ENCODE assay signal across 13 cellular contexts in genomic region chr5:13985736-13986418, GRCh38. TPM values are rescaled to one million over a fixed set of nuclear protein-coding genes. Genes with fewer than 3 reads are reported as not detected.
A peak's percentile ranks its signal among the peaks of the same experiment; 100 is the strongest.
DNase-seq lines count a peak whose midpoint lies in the region; ATAC-seq and TF ChIP-seq lines count a peak whose summit lies in the region.
"Had no signal": no experiment of that assay in that cellular context is flagged by ENCODE, and none has a peak within 500 bp of the region (broad histone marks: within the 10 kb centered on the region; RNA-seq: fewer than 3 reads in every experiment).

No MANE protein-coding gene starts in this region.

- no peak for ATAC-seq in left ventricle myocardium superior
- ATAC-seq in activated T-cell treated with anti-CD3 and anti-CD28 coated beads, Interleukin-2, amount 50 U/mL, for 72 hours (replicated peaks in 1 of 2), result no peak

- H3K27me3 ChIP-seq in right atrium auricular region, result no peaks in the 10 kb centered on the region

- peak; percentile 54 for DNase-seq in right atrium auricular region (ENCODE audit: low spot score)
- DNase-seq in left ventricle myocardium superior, result no peak
- peak; percentile 84 for DNase-seq in glomerular endothelial cell (ENCODE audit: extremely low read depth, low read depth, low spot score)
- DNase-seq in activated CD4-positive, alpha-beta T cell treated with anti-CD3 and anti-CD28 coated beads for 4 hours, result no peak
- no peak for DNase-seq in activated T-cell treated with anti-CD3 and anti-CD28 coated beads, Interleukin-2, amount 50 U/mL, for 72 hours
- no peak for DNase-seq in activated CD8-positive, alpha-beta memory T cell treated with anti-CD3 and anti-CD28 coated beads for 24 hours
- no peak for DNase-seq in central memory CD4-positive, alpha-beta T cell
- DNase-seq: C1 segment of cervical spinal cord, left ventricle myocardium inferior, NCI-H2081 treated with DMSO at 0.1 percent for 48 hours had no signal

- no peak overlapping the region for H3K27ac Mint-ChIP-seq in activated T-cell treated with anti-CD3 and anti-CD28 coated beads, Interleukin-2, amount 50 U/mL, for 72 hours

- H3K27me3 Mint-ChIP-seq in activated T-cell treated with anti-CD3 and anti-CD28 coated beads, Interleukin-2, amount 50 U/mL, for 72 hours (ENCODE audit: low read depth), result no peaks in the 10 kb centered on the region

- no peaks in the 10 kb centered on the region for H3K36me3 Mint-ChIP-seq in activated T-cell treated with anti-CD3 and anti-CD28 coated beads, Interleukin-2, amount 50 U/mL, for 72 hours (ENCODE audit: insufficient read depth in 2 of 2)

- TF ChIP-seq CTCF in right atrium auricular region (IDR thresholded peaks at IDR 0.05) (no peak), WI38 (IDR thresholded peaks at IDR 0.05; ENCODE audit: low read depth, low read length) (no peak)

- H3K27ac ChIP-seq in right atrium auricular region, result no peak overlapping the region
- H3K27ac ChIP-seq: coronary artery, left ventricle myocardium inferior, skin epidermis had no signal

- no peaks in the 10 kb centered on the region for H3K4me1 ChIP-seq in right atrium auricular region
- H3K4me1 ChIP-seq: left ventricle myocardium inferior had no signal

- no peaks in the 10 kb centered on the region for H3K9me3 ChIP-seq in right atrium auricular region
- H3K9me3 ChIP-seq: left ventricle myocardium inferior had no signal

- H3K9me3 Mint-ChIP-seq in activated T-cell treated with anti-CD3 and anti-CD28 coated beads, Interleukin-2, amount 50 U/mL, for 72 hours, result no peaks in the 10 kb centered on the region

- H3K4me3 Mint-ChIP-seq in activated T-cell treated with anti-CD3 and anti-CD28 coated beads, Interleukin-2, amount 50 U/mL, for 72 hours, result no peak overlapping the region

- H3K4me3 ChIP-seq in right atrium auricular region (no peak overlapping the region), WI38 (ENCODE audit: low read depth, low read length) (peak overlapping the region; percentile 50)
- H3K4me3 ChIP-seq: coronary artery, left ventricle myocardium inferior, skin epidermis had no signal

- no peaks in the 10 kb centered on the region for H3K36me3 ChIP-seq in right atrium auricular region
- H3K36me3 ChIP-seq: left ventricle myocardium inferior had no signal

- intact Hi-C loops in left ventricle myocardium superior (cut with micrococcal nuclease), result no loop called here

- H3K4me1 Mint-ChIP-seq in activated T-cell treated with anti-CD3 and anti-CD28 coated beads, Interleukin-2, amount 50 U/mL, for 72 hours (ENCODE audit: low read depth), result peaks cover 4% of the 10 kb centered on the region

RNA-seq across cellular contexts. Expression of gene DNAH5, which starts 41.4 kb away (rescaled TPM):
- total RNA-seq in right atrium auricular region (under 1 TPM in 1 of 2 donors, not detected in 1; 0.08 TPM), left ventricle myocardium superior (0.07 TPM), glomerular endothelial cell (2.0 and 6.6 TPM in 2 replicates)
- total RNA-seq in activated T-cell treated with anti-CD3 and anti-CD28 coated beads, Interleukin-2, amount 50 U/mL, for 72 hours, result not detected

Comparison
In these comparisons a context has a peak if more than half of its experiments do, and no peak if none do; other contexts are left out.
1. DNase-seq: peak in right atrium auricular region (single experiment) and glomerular endothelial cell (single experiment); none in left ventricle myocardium superior (single experiment), activated CD4-positive, alpha-beta T cell treated with anti-CD3 and anti-CD28 coated beads for 4 hours (0 of 2), activated T-cell treated with anti-CD3 and anti-CD28 coated beads, Interleukin-2, amount 50 U/mL, for 72 hours (0 of 2), activated CD8-positive, alpha-beta memory T cell treated with anti-CD3 and anti-CD28 coated beads for 24 hours (single experiment) and central memory CD4-positive, alpha-beta T cell (single experiment).